Comparison of ENCODE assay signal across 16 cellular contexts in genomic region chr3:53036063-53036619, GRCh38. TPM values are rescaled to one million over a fixed set of nuclear protein-coding genes. Genes with fewer than 3 reads are reported as not detected.
DNase-seq lines count a peak whose midpoint lies in the region; ATAC-seq and TF ChIP-seq lines count a peak whose summit lies in the region.
"Had no signal": no experiment of that assay in that cellular context is flagged by ENCODE, and none has a peak within 500 bp of the region (broad histone marks: within the 10 kb centered on the region; RNA-seq: fewer than 3 reads in every experiment).

No MANE protein-coding gene starts in this region.

- no peak for DNase-seq in natural killer cell
- DNase-seq in natural killer cell treated with Interleukin-12 subunit alpha and Interleukin-12 subunit beta and Interleukin-15 and Interleukin-18, amount 100 ng/mL, for 72 hours (ENCODE audit: low spot score) = no peak
- no peak for DNase-seq in activated CD4-positive, alpha-beta memory T cell treated with anti-CD3 and anti-CD28 coated beads for 36 hours
- DNase-seq in left lobe of liver (ENCODE audit: low spot score) = no peak
- no peak for DNase-seq in SHP77 (lab: John Stamatoyannopoulos, UW)
- no peak for DNase-seq in NCI-H2227 (lab: John Stamatoyannopoulos, UW; ENCODE audit: unreplicated experiment)
- DNase-seq: activated CD8-positive, alpha-beta T cell treated with anti-CD3 and anti-CD28 coated beads, Interleukin-2, amount 10 ng/mL, durations not matched to agents 7 days and 5 days; esophagus squamous epithelium; GOT3; NCI-H1105 treated with DMSO at 0.1 percent for 48 hours; NCI-H526; posterior cingulate gyrus; stomach had no signal

- intact Hi-C loops in natural killer cell (cut with micrococcal nuclease) = no loop called here
- intact Hi-C loops in activated CD4-positive, alpha-beta memory T cell treated with anti-CD3 and anti-CD28 coated beads for 36 hours (cut with micrococcal nuclease) = no loop called here

- POLR2A ChIA-PET in activated CD4-positive, alpha-beta memory T cell treated with anti-CD3 and anti-CD28 coated beads for 36 hours (lab: Charles Lee) = interaction anchor here (0.6 to 1.6 kb wide), 5 partner anchors 9 to 77 kb away, joined by 3 to 5 read pairs (median 3); no protein-coding TSS in a partner anchor

- CTCF ChIA-PET in activated CD4-positive, alpha-beta memory T cell treated with anti-CD3 and anti-CD28 coated beads for 36 hours (lab: Charles Lee) = interaction anchor here (0.8 to 1.5 kb wide), 3 partner anchors 10 to 101 kb away, joined by 3 read pairs; no protein-coding TSS in a partner anchor

- no peaks in the 10 kb centered on the region for H3K27me3 Mint-ChIP-seq in natural killer cell (ENCODE audit: low read depth in 2 of 2)
- no peaks in the 10 kb centered on the region for H3K27me3 Mint-ChIP-seq in natural killer cell treated with Interleukin-12 subunit alpha and Interleukin-12 subunit beta and Interleukin-15 and Interleukin-18, amount 100 ng/mL, for 72 hours
- H3K27me3 Mint-ChIP-seq in activated CD4-positive, alpha-beta memory T cell treated with anti-CD3 and anti-CD28 coated beads for 36 hours = no peaks in the 10 kb centered on the region
- H3K27me3 Mint-ChIP-seq: type B pancreatic cell had no signal

- H3K36me3 Mint-ChIP-seq in natural killer cell = no peaks in the 10 kb centered on the region
- H3K36me3 Mint-ChIP-seq in natural killer cell treated with Interleukin-12 subunit alpha and Interleukin-12 subunit beta and Interleukin-15 and Interleukin-18, amount 100 ng/mL, for 72 hours = no peaks in the 10 kb centered on the region
- no peaks in the 10 kb centered on the region for H3K36me3 Mint-ChIP-seq in activated CD4-positive, alpha-beta memory T cell treated with anti-CD3 and anti-CD28 coated beads for 36 hours
- H3K36me3 Mint-ChIP-seq: type B pancreatic cell had no signal

- no peak overlapping the region for H3K4me3 Mint-ChIP-seq in natural killer cell
- H3K4me3 Mint-ChIP-seq in natural killer cell treated with Interleukin-12 subunit alpha and Interleukin-12 subunit beta and Interleukin-15 and Interleukin-18, amount 100 ng/mL, for 72 hours = no peak overlapping the region
- H3K4me3 Mint-ChIP-seq in activated CD4-positive, alpha-beta memory T cell treated with anti-CD3 and anti-CD28 coated beads for 36 hours = peak overlapping the region; percentile 23
- H3K4me3 Mint-ChIP-seq: activated CD8-positive, alpha-beta T cell treated with anti-CD3 and anti-CD28 coated beads, Interleukin-2, amount 10 ng/mL, durations not matched to agents 7 days and 5 days; activated T-helper 1 cell treated with anti-CD3 and anti-CD28 coated beads, Interleukin-12 subunit alpha, Interleukin-12 subunit beta, Interleukin-2, Interleukin-4 antibody, amounts not matched to agents 30 ng/mL and 10 ng/mL and 1 ng/mL, durations not matched to agents 14 hours and 24 hours and 36 hours; type B pancreatic cell had no signal

- ATAC-seq in natural killer cell (no peak), left lobe of liver (peak; percentile 25), HG03196 (IDR thresholded peaks at IDR 0.05; ENCODE audit: unreplicated experiment) (no peak)
- no peak for ATAC-seq in natural killer cell treated with Interleukin-12 subunit alpha and Interleukin-12 subunit beta and Interleukin-15 and Interleukin-18, amount 100 ng/mL, for 72 hours
- ATAC-seq: activated CD8-positive, alpha-beta T cell treated with anti-CD3 and anti-CD28 coated beads, Interleukin-2, amount 10 ng/mL, durations not matched to agents 7 days and 5 days had no signal

- H3K4me1 Mint-ChIP-seq in natural killer cell = peaks cover 28 to 32% of the 10 kb centered on the region in 2 donors
- H3K4me1 Mint-ChIP-seq in natural killer cell treated with Interleukin-12 subunit alpha and Interleukin-12 subunit beta and Interleukin-15 and Interleukin-18, amount 100 ng/mL, for 72 hours (ENCODE audit: low read depth in 2 of 2) = peaks cover 20 to 28% of the 10 kb centered on the region in 2 donors
- H3K4me1 Mint-ChIP-seq in activated CD4-positive, alpha-beta memory T cell treated with anti-CD3 and anti-CD28 coated beads for 36 hours (ENCODE audit: low read depth) = peaks cover 69% of the 10 kb centered on the region

- peak overlapping the region; percentile 1 to 45 for H3K27ac Mint-ChIP-seq in natural killer cell
- H3K27ac Mint-ChIP-seq in natural killer cell treated with Interleukin-12 subunit alpha and Interleukin-12 subunit beta and Interleukin-15 and Interleukin-18, amount 100 ng/mL, for 72 hours = peak overlapping the region in 1 of 2 donors; percentile 12
- peak overlapping the region; percentile 54 for H3K27ac Mint-ChIP-seq in activated CD4-positive, alpha-beta memory T cell treated with anti-CD3 and anti-CD28 coated beads for 36 hours
- H3K27ac Mint-ChIP-seq: activated CD8-positive, alpha-beta T cell treated with anti-CD3 and anti-CD28 coated beads, Interleukin-2, amount 10 ng/mL, durations not matched to agents 7 days and 5 days; activated T-helper 1 cell treated with anti-CD3 and anti-CD28 coated beads, Interleukin-12 subunit alpha, Interleukin-12 subunit beta, Interleukin-2, Interleukin-4 antibody, amounts not matched to agents 30 ng/mL and 10 ng/mL and 1 ng/mL, durations not matched to agents 14 hours and 24 hours and 36 hours; type B pancreatic cell had no signal

- no peak for TF ChIP-seq CTCF in natural killer cell (IDR thresholded peaks at IDR 0.05)

- H3K9me3 Mint-ChIP-seq in natural killer cell = no peaks in the 10 kb centered on the region
- no peaks in the 10 kb centered on the region for H3K9me3 Mint-ChIP-seq in natural killer cell treated with Interleukin-12 subunit alpha and Interleukin-12 subunit beta and Interleukin-15 and Interleukin-18, amount 100 ng/mL, for 72 hours
- H3K9me3 Mint-ChIP-seq in activated CD4-positive, alpha-beta memory T cell treated with anti-CD3 and anti-CD28 coated beads for 36 hours = no peaks in the 10 kb centered on the region
- H3K9me3 Mint-ChIP-seq: activated T-helper 1 cell treated with anti-CD3 and anti-CD28 coated beads, Interleukin-12 subunit alpha, Interleukin-12 subunit beta, Interleukin-2, Interleukin-4 antibody, amounts not matched to agents 30 ng/mL and 10 ng/mL and 1 ng/mL, durations not matched to agents 14 hours and 24 hours and 36 hours; type B pancreatic cell had no signal

RNA-seq across cellular contexts. Expression of gene SFMBT1, which starts 9.7 kb away (rescaled TPM):
- total RNA-seq in natural killer cell (10 to 100 TPM; 20.2 to 22.3 (median 22.2) TPM), left lobe of liver (14.0 TPM)
- 10 to 100 TPM; 20.0 to 25.5 TPM for total RNA-seq in natural killer cell treated with Interleukin-12 subunit alpha and Interleukin-12 subunit beta and Interleukin-15 and Interleukin-18, amount 100 ng/mL, for 72 hours
- 10 to 100 TPM; 22.1 to 22.8 TPM for total RNA-seq in activated CD4-positive, alpha-beta memory T cell treated with anti-CD3 and anti-CD28 coated beads for 36 hours
